Comparison of ENCODE assay signal across 1 cellular context in the genomic region with DNA sequence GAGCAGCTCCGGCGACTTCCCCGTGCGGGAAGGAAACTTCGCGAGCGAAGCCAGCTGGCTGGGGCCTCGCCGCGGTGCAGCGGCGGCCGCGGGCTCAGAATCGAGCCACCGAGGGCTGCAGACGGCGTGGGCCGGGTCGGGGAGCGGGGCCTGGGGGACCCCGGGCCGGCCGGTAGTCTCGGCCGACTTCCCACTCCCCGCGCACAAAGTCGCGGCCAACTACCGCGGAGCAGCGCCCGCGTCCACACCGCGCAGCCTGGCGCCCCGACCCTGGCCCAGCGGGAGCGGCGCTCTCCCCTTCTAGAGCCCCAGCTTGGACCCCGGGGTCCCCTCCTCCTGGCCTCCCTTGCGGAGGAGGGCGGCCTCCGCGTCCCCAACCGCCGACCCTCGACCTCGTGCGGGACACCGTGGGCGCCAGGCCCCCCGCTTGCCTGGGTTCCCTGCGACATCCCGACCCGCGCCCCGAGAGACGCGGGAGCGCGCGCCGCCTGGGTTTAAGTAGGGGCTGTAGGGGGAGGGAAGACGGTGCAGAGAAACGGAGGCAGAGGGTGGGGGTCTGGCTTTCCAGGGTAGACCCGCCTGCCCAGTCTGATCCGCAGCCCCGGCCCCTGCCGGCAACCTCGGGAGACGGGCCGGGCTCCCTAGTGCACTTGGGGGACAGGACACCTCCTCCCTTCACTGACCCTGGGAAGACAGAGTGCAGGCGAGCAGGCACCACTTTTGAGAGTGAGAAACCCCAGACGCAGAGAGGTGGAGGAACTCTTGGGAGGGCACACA.
A peak's percentile ranks its signal among the peaks of the same experiment; 100 is the strongest.
TF ChIP-seq lines count a peak whose summit lies in the region.

No MANE protein-coding gene starts in this region.

TF ChIP-seq in endothelial cell of umbilical vein, 7 proteins besides CTCF, POLR2A, EP300 and RAD21:
- TF ChIP-seq EZH2 (IDR thresholded peaks at IDR 0.05; ENCODE audit: borderline replicate concordance, low read depth, low read length, severe bottlenecking): peak; percentile 90
- TF ChIP-seq JUN (IDR thresholded peaks at IDR 0.05; ENCODE audit: borderline replicate concordance, insufficient read depth, insufficient read length, low read depth): no peak
- TF ChIP-seq POLR2AphosphoS5 (IDR thresholded peaks at IDR 0.05; ENCODE audit: insufficient read depth, low read depth, low read length): no peak
- no peak for TF ChIP-seq MYC (IDR thresholded peaks at IDR 0.05; ENCODE audit: low read depth, low read length)
